ENCODE assay signal across 1 cellular context in genomic region chr15:90762109-90762508, GRCh38.
TF ChIP-seq lines count a peak whose summit lies in the region.

No MANE protein-coding gene starts in this region.

TF ChIP-seq in SK-N-SH treated with all-trans-retinoic acid at 6 μM for 48 hours, 23 proteins besides CTCF, POLR2A, EP300 and RAD21 (continued from another document):
- TF ChIP-seq CSRNP3 (CRISPR knock-in tag; IDR thresholded peaks at IDR 0.05) (no peak), RARB (CRISPR knock-in tag; IDR thresholded peaks at IDR 0.05) (no peak), ISL1 (CRISPR knock-in tag; IDR thresholded peaks at IDR 0.05) (no peak), SNAI2 (CRISPR knock-in tag; IDR thresholded peaks at IDR 0.05) (no peak)
